43 cellular contexts compared by ENCODE assay signal in the genomic region with DNA sequence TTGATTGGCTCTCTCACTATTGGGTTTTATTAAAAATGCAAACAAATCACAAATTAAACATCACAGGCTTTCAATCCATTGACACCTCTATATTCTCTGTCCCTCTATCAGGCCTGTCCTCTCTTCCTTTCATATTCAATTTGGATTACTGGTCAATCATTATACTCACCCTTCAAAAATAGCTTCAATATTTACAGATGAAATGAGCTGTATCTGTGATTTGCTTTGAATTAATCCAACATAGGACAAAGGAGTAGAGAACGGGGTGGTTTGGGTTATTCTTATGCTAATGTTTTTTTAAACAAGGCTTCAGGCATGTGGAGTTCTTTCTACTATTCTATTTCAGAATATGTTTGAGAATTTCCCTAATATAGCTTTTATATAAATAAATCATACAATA. TPM values are rescaled to one million over a fixed set of nuclear protein-coding genes. Genes with fewer than 3 reads are reported as not detected.
"Had no signal": no experiment of that assay in that cellular context is flagged by ENCODE, and none has a peak within 500 bp of the region (broad histone marks: within the 10 kb centered on the region; RNA-seq: fewer than 3 reads in every experiment).

No MANE protein-coding gene starts in this region.

- H3K9me3 Mint-ChIP-seq: activated naive CD4-positive, alpha-beta T cell treated with anti-CD3 and anti-CD28 coated beads, Interleukin-2, amount 10 ng/mL, durations not matched to agents 7 days and 5 days; activated naive CD4-positive, alpha-beta T cell treated with anti-CD3 and anti-CD28 coated beads, Interleukin-2, amount 50 U/mL, for 24 hours; activated naive CD4-positive, alpha-beta T cell treated with anti-CD3 and anti-CD28 coated beads, Interleukin-2, amount 50 U/mL, for 72 hours; activated naive CD8-positive, alpha-beta T cell treated with anti-CD3 and anti-CD28 coated beads, Interleukin-2, amount 10 ng/mL, durations not matched to agents 7 days and 5 days; activated naive CD8-positive, alpha-beta T cell treated with anti-CD3 and anti-CD28 coated beads, Interleukin-2, amount 50 U/mL, for 24 hours; activated T-helper 17 cell treated with anti-CD3 and anti-CD28 coated beads, Interleukin-2, amount 50 U/mL, for 72 hours; activated T-helper 2 cell treated with anti-CD3 and anti-CD28 coated beads, Interferon-gamma antibody, Interleukin-2, Interleukin-4, amounts not matched to agents 10 μg/mL and 5 μg/mL and 100 μg/mL, durations not matched to agents 14 hours and 24 hours and 36 hours; central memory CD8-positive, alpha-beta T cell had no signal

- H3K27ac Mint-ChIP-seq: activated naive CD4-positive, alpha-beta T cell treated with anti-CD3 and anti-CD28 coated beads for 36 hours; activated naive CD4-positive, alpha-beta T cell treated with anti-CD3 and anti-CD28 coated beads, Interleukin-2, amount 10 ng/mL, durations not matched to agents 7 days and 5 days; activated naive CD4-positive, alpha-beta T cell treated with anti-CD3 and anti-CD28 coated beads, Interleukin-2, amount 50 U/mL, for 24 hours; activated naive CD4-positive, alpha-beta T cell treated with anti-CD3 and anti-CD28 coated beads, Interleukin-2, amount 50 U/mL, for 72 hours; activated naive CD8-positive, alpha-beta T cell; activated naive CD8-positive, alpha-beta T cell treated with anti-CD3 and anti-CD28 coated beads for 36 hours; activated naive CD8-positive, alpha-beta T cell treated with anti-CD3 and anti-CD28 coated beads, Interleukin-2, amount 10 ng/mL, durations not matched to agents 7 days and 5 days; activated naive CD8-positive, alpha-beta T cell treated with anti-CD3 and anti-CD28 coated beads, Interleukin-2, amount 50 U/mL, for 24 hours; activated T-cell treated with anti-CD3 and anti-CD28 coated beads, Interleukin-2, amount 50 U/mL, for 72 hours; activated T-helper 1 cell treated with anti-CD3 and anti-CD28 coated beads, Interleukin-12 subunit alpha, Interleukin-12 subunit beta, Interleukin-2, Interleukin-4 antibody, amounts not matched to agents 30 ng/mL and 10 ng/mL and 1 ng/mL, durations not matched to agents 14 hours and 24 hours and 36 hours; activated T-helper 17 cell treated with anti-CD3 and anti-CD28 coated beads, Interleukin-2, amount 50 U/mL, for 72 hours; activated T-helper 2 cell treated with anti-CD3 and anti-CD28 coated beads, Interferon-gamma antibody, Interleukin-2, Interleukin-4, amounts not matched to agents 10 μg/mL and 5 μg/mL and 100 μg/mL, durations not matched to agents 14 hours and 24 hours and 36 hours; brain had no signal

- FAIRE-seq: astrocyte, bronchial epithelial cell, colon had no signal

- H3K4me3 Mint-ChIP-seq: activated naive CD4-positive, alpha-beta T cell treated with anti-CD3 and anti-CD28 coated beads for 36 hours; activated naive CD4-positive, alpha-beta T cell treated with anti-CD3 and anti-CD28 coated beads, Interleukin-2, amount 10 ng/mL, durations not matched to agents 7 days and 5 days; activated naive CD4-positive, alpha-beta T cell treated with anti-CD3 and anti-CD28 coated beads, Interleukin-2, amount 50 U/mL, for 24 hours; activated naive CD8-positive, alpha-beta T cell; activated naive CD8-positive, alpha-beta T cell treated with anti-CD3 and anti-CD28 coated beads for 36 hours; activated naive CD8-positive, alpha-beta T cell treated with anti-CD3 and anti-CD28 coated beads, Interleukin-2, amount 10 ng/mL, durations not matched to agents 7 days and 5 days; activated naive CD8-positive, alpha-beta T cell treated with anti-CD3 and anti-CD28 coated beads, Interleukin-2, amount 50 U/mL, for 24 hours; activated T-cell treated with anti-CD3 and anti-CD28 coated beads, Interleukin-2, amount 50 U/mL, for 4 hours; activated T-cell treated with anti-CD3 and anti-CD28 coated beads, Interleukin-2, amount 50 U/mL, for 72 hours; activated T-helper 1 cell treated with anti-CD3 and anti-CD28 coated beads, Interleukin-12 subunit alpha, Interleukin-12 subunit beta, Interleukin-2, Interleukin-4 antibody, amounts not matched to agents 30 ng/mL and 10 ng/mL and 1 ng/mL, durations not matched to agents 14 hours and 24 hours and 36 hours; activated T-helper 17 cell treated with anti-CD3 and anti-CD28 coated beads, Interleukin-2, amount 50 U/mL, for 72 hours; brain; central memory CD8-positive, alpha-beta T cell had no signal

- DNase-seq: activated effector memory CD4-positive, alpha-beta T cell treated with anti-CD3 and anti-CD28 coated beads, Interleukin-2, amount 50 U/mL, for 16 hours; activated effector memory CD4-positive, alpha-beta T cell treated with Interleukin-2 at 50 U/mL for 16 hours; activated gamma-delta T cell; activated gamma-delta T cell treated with Interleukin-2 at 50 U/mL for 16 hours; activated naive CD4-positive, alpha-beta T cell; activated naive CD4-positive, alpha-beta T cell treated with anti-CD3 and anti-CD28 coated beads for 36 hours; activated naive CD4-positive, alpha-beta T cell treated with anti-CD3 and anti-CD28 coated beads, Interleukin-2, amount 10 ng/mL, durations not matched to agents 7 days and 5 days; activated naive CD4-positive, alpha-beta T cell treated with anti-CD3 and anti-CD28 coated beads, Interleukin-2, amount 50 U/mL, for 16 hours; activated naive CD4-positive, alpha-beta T cell treated with Interleukin-2 at 50 U/mL for 16 hours; activated naive CD8-positive, alpha-beta T cell treated with anti-CD3 and anti-CD28 coated beads for 36 hours; activated naive CD8-positive, alpha-beta T cell treated with anti-CD3 and anti-CD28 coated beads, Interleukin-2, amount 10 ng/mL, durations not matched to agents 7 days and 5 days; activated naive CD8-positive, alpha-beta T cell treated with anti-CD3 and anti-CD28 coated beads, Interleukin-2, amount 50 U/mL, for 24 hours; activated T-cell treated with anti-CD3 and anti-CD28 coated beads, Interleukin-2, amount 50 U/mL, for 4 hours; activated T-cell treated with anti-CD3 and anti-CD28 coated beads, Interleukin-2, amount 50 U/mL, for 48 hours; activated T-cell treated with anti-CD3 and anti-CD28 coated beads, Interleukin-2, amount 50 U/mL, for 72 hours; adrenal gland; amniotic stem cell; amygdala; anterior cingulate cortex; aorta; body of pancreas; brain microvascular endothelial cell; caudate nucleus; cerebellar nuclear complex; colonic mucosa had no signal

- H3K27me3 Mint-ChIP-seq: activated naive CD4-positive, alpha-beta T cell treated with anti-CD3 and anti-CD28 coated beads, Interleukin-2, amount 10 ng/mL, durations not matched to agents 7 days and 5 days; brain had no signal

- H3K27ac ChIP-seq: adrenal gland, ascending aorta, body of pancreas, brain microvascular endothelial cell, breast epithelium, cardiac muscle cell, colonic mucosa had no signal

- ATAC-seq: activated naive CD4-positive, alpha-beta T cell treated with anti-CD3 and anti-CD28 coated beads, Interleukin-2, amount 50 U/mL, for 72 hours; activated naive CD8-positive, alpha-beta T cell treated with anti-CD3 and anti-CD28 coated beads, Interleukin-2, amount 50 U/mL, for 24 hours; activated T-cell treated with anti-CD3 and anti-CD28 coated beads, Interleukin-2, amount 50 U/mL, for 4 hours; activated T-cell treated with anti-CD3 and anti-CD28 coated beads, Interleukin-2, amount 50 U/mL, for 72 hours; activated T-helper 17 cell treated with anti-CD3 and anti-CD28 coated beads, Interleukin-2, amount 50 U/mL, for 72 hours; body of pancreas had no signal

- H3K36me3 Mint-ChIP-seq: activated naive CD4-positive, alpha-beta T cell treated with anti-CD3 and anti-CD28 coated beads, Interleukin-2, amount 10 ng/mL, durations not matched to agents 7 days and 5 days; activated naive CD4-positive, alpha-beta T cell treated with anti-CD3 and anti-CD28 coated beads, Interleukin-2, amount 50 U/mL, for 24 hours; activated naive CD4-positive, alpha-beta T cell treated with anti-CD3 and anti-CD28 coated beads, Interleukin-2, amount 50 U/mL, for 72 hours; activated naive CD8-positive, alpha-beta T cell treated with anti-CD3 and anti-CD28 coated beads, Interleukin-2, amount 10 ng/mL, durations not matched to agents 7 days and 5 days; brain had no signal

- H3K4me3 ChIP-seq: adrenal gland, ascending aorta, body of pancreas, breast epithelium, cardiac muscle cell, colonic mucosa had no signal

- H3K36me3 ChIP-seq: adrenal gland, ascending aorta, brain microvascular endothelial cell, breast epithelium, cardiac muscle cell, colonic mucosa had no signal

- H3K4me1 Mint-ChIP-seq: activated naive CD4-positive, alpha-beta T cell treated with anti-CD3 and anti-CD28 coated beads, Interleukin-2, amount 10 ng/mL, durations not matched to agents 7 days and 5 days; activated naive CD4-positive, alpha-beta T cell treated with anti-CD3 and anti-CD28 coated beads, Interleukin-2, amount 50 U/mL, for 24 hours; activated naive CD8-positive, alpha-beta T cell treated with anti-CD3 and anti-CD28 coated beads, Interleukin-2, amount 10 ng/mL, durations not matched to agents 7 days and 5 days; activated T-helper 17 cell treated with anti-CD3 and anti-CD28 coated beads, Interleukin-2, amount 50 U/mL, for 72 hours; central memory CD8-positive, alpha-beta T cell had no signal

- H3K4me1 ChIP-seq: adrenal gland, ascending aorta, body of pancreas, breast epithelium, colonic mucosa had no signal

- H3K27me3 ChIP-seq: adrenal gland, ascending aorta, body of pancreas, brain microvascular endothelial cell, breast epithelium, cardiac muscle cell, colonic mucosa had no signal

RNA-seq across cellular contexts. Expression of a gene that starts 2.3 kb away (rescaled TPM):
- total RNA-seq: activated naive CD4-positive, alpha-beta T cell treated with anti-CD3 and anti-CD28 coated beads for 36 hours; activated naive CD4-positive, alpha-beta T cell treated with anti-CD3 and anti-CD28 coated beads, Interleukin-2, amount 50 U/mL, for 72 hours; activated naive CD8-positive, alpha-beta T cell treated with anti-CD3 and anti-CD28 coated beads for 36 hours; activated naive CD8-positive, alpha-beta T cell treated with anti-CD3 and anti-CD28 coated beads, Interleukin-2, amount 10 ng/mL, durations not matched to agents 7 days and 5 days; activated T-cell treated with anti-CD3 and anti-CD28 coated beads, Interleukin-2, amount 50 U/mL, for 4 hours; activated T-cell treated with anti-CD3 and anti-CD28 coated beads, Interleukin-2, amount 50 U/mL, for 72 hours; activated T-helper 1 cell treated with anti-CD3 and anti-CD28 coated beads, Interleukin-12 subunit alpha, Interleukin-12 subunit beta, Interleukin-2, Interleukin-4 antibody, amounts not matched to agents 30 ng/mL and 10 ng/mL and 1 ng/mL, durations not matched to agents 14 hours and 24 hours and 36 hours; activated T-helper 17 cell treated with anti-CD3 and anti-CD28 coated beads, Interleukin-2, amount 50 U/mL, for 72 hours; activated T-helper 2 cell treated with anti-CD3 and anti-CD28 coated beads, Interferon-gamma antibody, Interleukin-2, Interleukin-4, amounts not matched to agents 10 μg/mL and 5 μg/mL and 100 μg/mL, durations not matched to agents 14 hours and 24 hours and 36 hours; adrenal gland; aorta; ascending aorta; astrocyte; body of pancreas; breast epithelium; bronchial epithelial cell; cardiac muscle cell; cardiac septum; cerebellum; chondrocyte; colonic mucosa had no signal
- polyA plus RNA-seq: adipose tissue, adrenal gland, aorta, cardiac muscle cell had no signal

RNA-seq across cellular contexts. Expression of a gene that starts 36.3 kb away (rescaled TPM):
- total RNA-seq: activated naive CD4-positive, alpha-beta T cell treated with anti-CD3 and anti-CD28 coated beads for 36 hours; activated naive CD4-positive, alpha-beta T cell treated with anti-CD3 and anti-CD28 coated beads, Interleukin-2, amount 50 U/mL, for 72 hours; activated naive CD8-positive, alpha-beta T cell treated with anti-CD3 and anti-CD28 coated beads for 36 hours; activated naive CD8-positive, alpha-beta T cell treated with anti-CD3 and anti-CD28 coated beads, Interleukin-2, amount 10 ng/mL, durations not matched to agents 7 days and 5 days; activated T-cell treated with anti-CD3 and anti-CD28 coated beads, Interleukin-2, amount 50 U/mL, for 4 hours; activated T-cell treated with anti-CD3 and anti-CD28 coated beads, Interleukin-2, amount 50 U/mL, for 72 hours; activated T-helper 1 cell treated with anti-CD3 and anti-CD28 coated beads, Interleukin-12 subunit alpha, Interleukin-12 subunit beta, Interleukin-2, Interleukin-4 antibody, amounts not matched to agents 30 ng/mL and 10 ng/mL and 1 ng/mL, durations not matched to agents 14 hours and 24 hours and 36 hours; activated T-helper 17 cell treated with anti-CD3 and anti-CD28 coated beads, Interleukin-2, amount 50 U/mL, for 72 hours; activated T-helper 2 cell treated with anti-CD3 and anti-CD28 coated beads, Interferon-gamma antibody, Interleukin-2, Interleukin-4, amounts not matched to agents 10 μg/mL and 5 μg/mL and 100 μg/mL, durations not matched to agents 14 hours and 24 hours and 36 hours; adrenal gland; aorta; ascending aorta; astrocyte; body of pancreas; breast epithelium; bronchial epithelial cell; cardiac muscle cell; cardiac septum; cerebellum; chondrocyte; colonic mucosa had no signal
- polyA plus RNA-seq: adipose tissue, adrenal gland, aorta, cardiac muscle cell had no signal

RNA-seq across cellular contexts. Expression of a gene that starts 53.7 kb away (rescaled TPM):
- total RNA-seq: activated naive CD4-positive, alpha-beta T cell treated with anti-CD3 and anti-CD28 coated beads for 36 hours; activated naive CD4-positive, alpha-beta T cell treated with anti-CD3 and anti-CD28 coated beads, Interleukin-2, amount 50 U/mL, for 72 hours; activated naive CD8-positive, alpha-beta T cell treated with anti-CD3 and anti-CD28 coated beads for 36 hours; activated naive CD8-positive, alpha-beta T cell treated with anti-CD3 and anti-CD28 coated beads, Interleukin-2, amount 10 ng/mL, durations not matched to agents 7 days and 5 days; activated T-cell treated with anti-CD3 and anti-CD28 coated beads, Interleukin-2, amount 50 U/mL, for 4 hours; activated T-cell treated with anti-CD3 and anti-CD28 coated beads, Interleukin-2, amount 50 U/mL, for 72 hours; activated T-helper 1 cell treated with anti-CD3 and anti-CD28 coated beads, Interleukin-12 subunit alpha, Interleukin-12 subunit beta, Interleukin-2, Interleukin-4 antibody, amounts not matched to agents 30 ng/mL and 10 ng/mL and 1 ng/mL, durations not matched to agents 14 hours and 24 hours and 36 hours; activated T-helper 17 cell treated with anti-CD3 and anti-CD28 coated beads, Interleukin-2, amount 50 U/mL, for 72 hours; activated T-helper 2 cell treated with anti-CD3 and anti-CD28 coated beads, Interferon-gamma antibody, Interleukin-2, Interleukin-4, amounts not matched to agents 10 μg/mL and 5 μg/mL and 100 μg/mL, durations not matched to agents 14 hours and 24 hours and 36 hours; adrenal gland; aorta; ascending aorta; astrocyte; body of pancreas; bronchial epithelial cell; cardiac muscle cell; cardiac septum; cerebellum; chondrocyte; colonic mucosa had no signal
- polyA plus RNA-seq: adipose tissue, adrenal gland, aorta, cardiac muscle cell had no signal
